20 cellular contexts compared by ENCODE assay signal in the genomic region with DNA sequence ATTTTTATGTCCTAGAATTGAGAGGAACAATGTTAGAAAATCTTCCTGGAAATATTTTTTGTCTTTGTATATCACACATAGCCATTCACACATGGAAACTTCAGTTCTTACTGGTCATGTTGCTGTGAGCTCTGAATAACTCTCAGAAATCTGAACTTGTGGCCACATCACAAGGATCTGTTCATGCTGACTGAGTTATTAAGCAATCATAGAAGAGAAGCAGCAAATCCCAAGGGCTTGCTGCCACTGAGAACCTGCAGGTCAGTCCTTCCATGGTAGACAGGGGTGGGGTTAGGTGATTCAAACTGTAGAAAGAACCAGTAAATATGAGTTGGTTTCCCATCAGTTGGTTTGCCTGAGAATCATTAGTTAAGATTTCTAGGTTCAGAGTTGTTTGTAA. TPM values are rescaled to one million over a fixed set of nuclear protein-coding genes. Genes with fewer than 3 reads are reported as not detected.
DNase-seq lines count a peak whose midpoint lies in the region; ATAC-seq, FAIRE-seq and TF ChIP-seq lines count a peak whose summit lies in the region.
"Had no signal": no experiment of that assay in that cellular context is flagged by ENCODE, and none has a peak within 500 bp of the region (broad histone marks: within the 10 kb centered on the region; RNA-seq: fewer than 3 reads in every experiment).

No MANE protein-coding gene starts in this region.

- no peaks in the 10 kb centered on the region for H3K36me3 ChIP-seq in astrocyte (ENCODE audit: insufficient read depth, low read length)
- H3K36me3 ChIP-seq: HAP-1 had no signal

- no peak overlapping the region for H3K4me3 Mint-ChIP-seq in astrocyte (ENCODE audit: unreplicated experiment)
- H3K4me3 Mint-ChIP-seq: CD14-positive monocyte had no signal

- no peak overlapping the region for H3K27ac ChIP-seq in astrocyte (ENCODE audit: low read depth, low read length)

- no peaks in the 10 kb centered on the region for H3K27me3 ChIP-seq in astrocyte (ENCODE audit: insufficient read depth, low read length)

- no peaks in the 10 kb centered on the region for H3K36me3 Mint-ChIP-seq in astrocyte (ENCODE audit: low read depth, unreplicated experiment)
- H3K36me3 Mint-ChIP-seq: CD14-positive monocyte had no signal

- H3K4me1 Mint-ChIP-seq in astrocyte (ENCODE audit: low read depth, unreplicated experiment), result peaks cover 20% of the 10 kb centered on the region
- H3K4me1 Mint-ChIP-seq: CD14-positive monocyte had no signal

- no peaks in the 10 kb centered on the region for H3K4me1 ChIP-seq in astrocyte (ENCODE audit: insufficient read depth, low read length)

- no peak for FAIRE-seq in astrocyte (lab: Jason Lieb, UNC)

- H3K9ac ChIP-seq in astrocyte (ENCODE audit: low read length), result no peak overlapping the region
- H3K9ac ChIP-seq: SK-N-SH had no signal

- H2AFZ ChIP-seq in astrocyte (ENCODE audit: low read depth, low read length), result no peak overlapping the region

- TF ChIP-seq CTCF in astrocyte (IDR thresholded peaks at IDR 0.05; ENCODE audit: insufficient read depth, low read depth, low read length), result no peak

- no peak overlapping the region for H3K4me2 ChIP-seq in astrocyte (ENCODE audit: low read length)
- H3K4me2 ChIP-seq: SK-N-SH had no signal

- no peaks in the 10 kb centered on the region for H3K27me3 Mint-ChIP-seq in astrocyte (ENCODE audit: low read depth, unreplicated experiment)

- no peak overlapping the region for H3K4me3 ChIP-seq in astrocyte (ENCODE audit: insufficient read depth, low read depth, low read length)
- H3K4me3 ChIP-seq: HAP-1 had no signal

- no peak for DNase-seq in astrocyte (ENCODE audit: low read depth)
- peak; percentile 26 for DNase-seq in myocyte (ENCODE audit: low read depth)
- no peak for DNase-seq in stimulated activated naive CD8-positive, alpha-beta T cell treated with anti-CD3 and anti-CD28 coated beads, Interleukin-15, Interleukin-2, amounts not matched to agents 100 U/mL and 50 U/mL, for 24 hours
- DNase-seq in activated CD4-positive, alpha-beta T cell treated with anti-CD3 and anti-CD28 coated beads for 48 hours, result no peak
- no peak for DNase-seq in hippocampal formation (lab: John Stamatoyannopoulos, UW)
- DNase-seq: AML-193, DMS79, KBM-7, MV-4-11, NCI-H1417, NCI-H187, NCI-H2107, NCI-H510A treated with DMSO at 0.1 percent for 48 hours, NCI-H82, SHP77, SK-N-SH had no signal

- no peaks in the 10 kb centered on the region for H3K79me2 ChIP-seq in astrocyte (ENCODE audit: insufficient read depth, low read length)

- H3K9me3 Mint-ChIP-seq in astrocyte (ENCODE audit: unreplicated experiment), result no peaks in the 10 kb centered on the region

- peak overlapping the region; percentile 15 for H3K27ac Mint-ChIP-seq in astrocyte (ENCODE audit: unreplicated experiment)
- H3K27ac Mint-ChIP-seq: CD14-positive monocyte had no signal

- no peaks in the 10 kb centered on the region for H3K9me3 ChIP-seq in astrocyte (ENCODE audit: insufficient read depth, low read depth, low read length)
- H3K9me3 ChIP-seq: HAP-1, SK-N-SH had no signal

- H4K20me1 ChIP-seq in astrocyte (ENCODE audit: insufficient read depth, low read length), result no peaks in the 10 kb centered on the region

- ATAC-seq in HG03442 (IDR thresholded peaks at IDR 0.05; ENCODE audit: unreplicated experiment) (peak; percentile 31), HG03095 (IDR thresholded peaks at IDR 0.05; ENCODE audit: unreplicated experiment) (no peak)
- no peak for ATAC-seq in stimulated activated naive CD8-positive, alpha-beta T cell treated with anti-CD3 and anti-CD28 coated beads, Interleukin-15, Interleukin-2, amounts not matched to agents 100 U/mL and 50 U/mL, for 24 hours

RNA-seq across cellular contexts. Expression of a gene that starts 27.6 kb away (rescaled TPM):
- total RNA-seq in astrocyte (2.9 and 5.6 TPM in 2 replicates), myocyte (75.3 and 104 TPM in 2 replicates)
- 65.8 TPM for polyA plus RNA-seq in myocyte (2012)
- polyA plus RNA-seq: CD14-positive monocyte had no signal

Comparison
In these comparisons a context has a peak if more than half of its experiments do, and no peak if none do; other contexts are left out.
1. RNA of a gene that starts 27.6 kb away (total RNA-seq): 75.3 to 104 TPM in myocyte; 2.9 to 5.6 TPM in astrocyte; every median in the first group is over 10 times any median in the second.